In genomic region chr3:155369244-155369643, GRCh38 we compare ENCODE assay signal across 25 cellular contexts.
"Had no signal": no experiment of that assay in that cellular context is flagged by ENCODE, and none has a peak within 500 bp of the region (broad histone marks: within the 10 kb centered on the region; RNA-seq: fewer than 3 reads in every experiment).

No MANE protein-coding gene starts in this region.

- H3K4me3 ChIP-seq: adrenal gland, breast epithelium, SK-N-MC had no signal

- H3K4me1 ChIP-seq: adrenal gland, breast epithelium had no signal

- ATAC-seq: activated CD4-positive, alpha-beta T cell treated with anti-CD3 and anti-CD28 coated beads for 36 hours; Right ventricle myocardium inferior; T-cell had no signal

- DNase-seq: activated CD4-positive, alpha-beta memory T cell treated with anti-CD3 and anti-CD28 coated beads, Interleukin-2, amount 10 ng/mL, durations not matched to agents 7 days and 5 days; activated CD4-positive, alpha-beta T cell treated with anti-CD3 and anti-CD28 coated beads for 36 hours; activated CD4-positive, alpha-beta T cell treated with anti-CD3 and anti-CD28 coated beads, Interleukin-2, amount 50 U/mL, for 1 hour; activated naive CD4-positive, alpha-beta T cell treated with anti-CD3 and anti-CD28 coated beads, Interleukin-2, amount 50 U/mL, for 16 hours; activated naive CD8-positive, alpha-beta T cell treated with anti-CD3 and anti-CD28 coated beads, Interleukin-2, amount 10 ng/mL, durations not matched to agents 7 days and 5 days; adrenal gland; anterior cingulate cortex; caudate nucleus; KG1; NCI-H1048; NCI-H146; NCI-H187 treated with DMSO at 0.1 percent for 48 hours; NCI-H2171 treated with DMSO at 0.1 percent for 48 hours; NCI-H226; NCI-H510A; NCI-H526 treated with DMSO at 0.1 percent for 48 hours; NCI-H82; T-cell; T-helper 2 cell; T1000 had no signal

- H3K36me3 ChIP-seq: adrenal gland, breast epithelium had no signal

- FAIRE-seq: TTC549 had no signal

- H3K9me3 ChIP-seq: adrenal gland had no signal

- H3K27me3 ChIP-seq: adrenal gland, breast epithelium had no signal

- H3K27ac ChIP-seq: adrenal gland, breast epithelium, SK-N-MC, VCaP had no signal
